ENCODE assay signal across 8 cellular contexts in the genomic region with DNA sequence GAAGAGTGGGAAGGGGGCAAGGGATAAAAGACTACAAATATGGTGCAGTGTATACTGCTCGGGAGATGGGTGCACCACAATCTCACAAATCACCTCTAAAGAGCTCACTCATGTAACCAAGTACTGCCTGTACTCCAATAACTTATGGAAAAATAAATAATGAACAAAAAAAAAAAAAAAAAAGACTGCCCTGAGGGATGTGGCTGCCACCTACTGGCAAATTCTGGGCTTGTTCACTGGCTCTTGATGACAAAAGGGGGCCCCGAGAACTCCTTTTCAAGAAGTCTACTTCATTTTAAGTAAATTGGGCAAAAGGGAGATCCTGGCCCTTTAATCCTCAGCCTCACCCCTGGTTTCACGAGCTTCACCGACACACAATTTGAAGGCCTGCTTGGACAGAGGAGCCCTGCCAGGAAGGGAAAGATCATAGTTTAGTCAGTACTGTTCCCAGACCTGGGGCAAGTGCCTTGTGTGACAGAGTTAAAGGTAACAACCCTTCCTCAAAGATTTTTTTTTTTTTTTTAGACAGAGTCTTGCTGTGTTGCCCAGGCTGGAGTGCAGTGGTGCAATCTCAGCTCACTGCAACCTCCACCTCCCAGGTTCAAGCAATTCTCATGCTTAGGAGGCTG. TPM values are rescaled to one million over a fixed set of nuclear protein-coding genes. Genes with fewer than 3 reads are reported as not detected.
DNase-seq lines count a peak whose midpoint lies in the region; ATAC-seq and TF ChIP-seq lines count a peak whose summit lies in the region.

No MANE protein-coding gene starts in this region.

- ATAC-seq in activated CD8-positive, alpha-beta T cell treated with anti-CD3 and anti-CD28 coated beads, Interleukin-2, amount 10 ng/mL, durations not matched to agents 7 days and 5 days = no peak
- ATAC-seq in right lobe of liver (peak; percentile 20 to 60 (median 42)), GM18505 (IDR thresholded peaks at IDR 0.05; ENCODE audit: unreplicated experiment) (no peak)

- TF ChIP-seq CTCF in HFFc6 (IDR thresholded peaks at IDR 0.05) (peak; percentile 78), right lobe of liver (IDR thresholded peaks at IDR 0.05) (peak; percentile 34 to 56 (median 50)), glutamatergic neuron (IDR thresholded peaks at IDR 0.05; ENCODE audit: partially characterized antibody, unreplicated experiment) (no peak)

- H3K27ac ChIP-seq in right lobe of liver = no peak overlapping the region

- H3K36me3 Mint-ChIP-seq in HFFc6 (ENCODE audit: low read depth) (peaks cover 22% of the 10 kb centered on the region), glutamatergic neuron (ENCODE audit: unreplicated experiment) (no peaks in the 10 kb centered on the region)
- H3K36me3 Mint-ChIP-seq in activated CD8-positive, alpha-beta T cell treated with anti-CD3 and anti-CD28 coated beads, Interleukin-2, amount 10 ng/mL, durations not matched to agents 7 days and 5 days (ENCODE audit: low read depth) = peaks cover 63% of the 10 kb centered on the region

- no peak overlapping the region; the same call in 1 of the 2 replicates for H3K27ac Mint-ChIP-seq in HFFc6
- H3K27ac Mint-ChIP-seq in activated CD8-positive, alpha-beta T cell treated with anti-CD3 and anti-CD28 coated beads, Interleukin-2, amount 10 ng/mL, durations not matched to agents 7 days and 5 days = no peak overlapping the region
- H3K27ac Mint-ChIP-seq in glutamatergic neuron (ENCODE audit: unreplicated experiment) = no peak overlapping the region

- POLR2A ChIA-PET in activated CD8-positive, alpha-beta T cell treated with anti-CD3 and anti-CD28 coated beads, Interleukin-2, amount 10 ng/mL, durations not matched to agents 7 days and 5 days (lab: Charles Lee) = no interaction called here

- 39% methylated on average over 3 of the region's 4 CpGs for WGBS in right lobe of liver (ENCODE audit: insufficient coverage, low coverage, low lambda C conversion rate, missing lambda C conversion rate)

- no peaks in the 10 kb centered on the region for H3K27me3 ChIP-seq in right lobe of liver

- H3K4me1 ChIP-seq in right lobe of liver = peaks cover 0 to 8% (median 4%) of the 10 kb centered on the region in 4 donors

- H3K4me3 ChIP-seq in right lobe of liver = no peak overlapping the region

- H3K9me3 ChIP-seq in right lobe of liver = no peaks in the 10 kb centered on the region

- TF ChIP-seq POLR2A in right lobe of liver (IDR thresholded peaks at IDR 0.05) (no peak), GM18505 (IDR thresholded peaks at IDR 0.05; ENCODE audit: borderline replicate concordance, extremely low read depth, insufficient read depth, insufficient read length) (no peak)

- intact Hi-C loops in right lobe of liver (cut with DNase I) = no loop called here

- DNase-seq in D341Med (ENCODE audit: low spot score) (peak; percentile 65), HFFc6 (peak; percentile 47), right lobe of liver (no peak), glutamatergic neuron (no peak), DMS153 (lab: John Stamatoyannopoulos, UW) (no peak), AG08396 (ENCODE audit: low spot score) (no peak)
- peak; percentile 39 for DNase-seq in activated CD8-positive, alpha-beta T cell treated with anti-CD3 and anti-CD28 coated beads, Interleukin-2, amount 10 ng/mL, durations not matched to agents 7 days and 5 days

- H3K9me3 Mint-ChIP-seq in HFFc6 (no peaks in the 10 kb centered on the region), glutamatergic neuron (ENCODE audit: unreplicated experiment) (peaks cover 8% of the 10 kb centered on the region)
- no peaks in the 10 kb centered on the region for H3K9me3 Mint-ChIP-seq in activated CD8-positive, alpha-beta T cell treated with anti-CD3 and anti-CD28 coated beads, Interleukin-2, amount 10 ng/mL, durations not matched to agents 7 days and 5 days (ENCODE audit: insufficient read depth)

- H3K4me1 Mint-ChIP-seq in HFFc6 (ENCODE audit: low read depth) (peaks cover 42% of the 10 kb centered on the region), glutamatergic neuron (ENCODE audit: low read depth, unreplicated experiment) (peaks cover 24% of the 10 kb centered on the region)
- H3K4me1 Mint-ChIP-seq in activated CD8-positive, alpha-beta T cell treated with anti-CD3 and anti-CD28 coated beads, Interleukin-2, amount 10 ng/mL, durations not matched to agents 7 days and 5 days (ENCODE audit: low read depth) = peaks cover 17% of the 10 kb centered on the region

- H3K36me3 ChIP-seq in right lobe of liver = peaks cover 0 to 40% (median 21%) of the 10 kb centered on the region in 4 donors

- H3K4me3 Mint-ChIP-seq in HFFc6 = no peak overlapping the region
- no peak overlapping the region for H3K4me3 Mint-ChIP-seq in activated CD8-positive, alpha-beta T cell treated with anti-CD3 and anti-CD28 coated beads, Interleukin-2, amount 10 ng/mL, durations not matched to agents 7 days and 5 days
- H3K4me3 Mint-ChIP-seq in glutamatergic neuron (ENCODE audit: unreplicated experiment) = no peak overlapping the region

- CTCF ChIA-PET in activated CD8-positive, alpha-beta T cell treated with anti-CD3 and anti-CD28 coated beads, Interleukin-2, amount 10 ng/mL, durations not matched to agents 7 days and 5 days (lab: Charles Lee) = interaction anchor here (0.7 to 3.7 kb wide), 11 partner anchors 9 to 178 kb away, joined by 3 to 12 read pairs (median 4); a partner anchor contains a TSS

- no peaks in the 10 kb centered on the region; the same call in none of the 2 replicates for H3K27me3 Mint-ChIP-seq in HFFc6 (ENCODE audit: insufficient read depth)
- no peaks in the 10 kb centered on the region for H3K27me3 Mint-ChIP-seq in activated CD8-positive, alpha-beta T cell treated with anti-CD3 and anti-CD28 coated beads, Interleukin-2, amount 10 ng/mL, durations not matched to agents 7 days and 5 days (ENCODE audit: low read depth)
- peaks cover 2% of the 10 kb centered on the region for H3K27me3 Mint-ChIP-seq in glutamatergic neuron (ENCODE audit: unreplicated experiment)

RNA-seq across cellular contexts. Expression of a gene that starts 26.1 kb away (rescaled TPM):
- 1 to 10 TPM in 1 of 6 experiments, under 1 TPM in 5; 0.21 to 1.1 (median 0.58) TPM for total RNA-seq in HFFc6 (2021; fragmentation: NEBNext Ultra II Directional; extraction: Animal tissue kit (Norgen Biotek cat#: 25700))
- 1 to 10 TPM; 7.5 to 9.9 TPM for total RNA-seq in activated CD8-positive, alpha-beta T cell treated with anti-CD3 and anti-CD28 coated beads, Interleukin-2, amount 10 ng/mL, durations not matched to agents 7 days and 5 days
- total RNA-seq in right lobe of liver (1 to 10 TPM in 5 of 6 experiments, under 1 TPM in 1; 0.98 to 4.5 (median 1.8) TPM), glutamatergic neuron (ENCODE audit: unreplicated experiment) (12.1 TPM)

RNA-seq across cellular contexts. Expression of a gene that starts 47.5 kb away (rescaled TPM):
- total RNA-seq in HFFc6 (2021; fragmentation: NEBNext Ultra II Directional; extraction: Animal tissue kit (Norgen Biotek cat#: 25700)) = 100 to 1,000 TPM; 112 to 127 (median 126) TPM
- 100 to 1,000 TPM; 194 to 208 TPM for total RNA-seq in activated CD8-positive, alpha-beta T cell treated with anti-CD3 and anti-CD28 coated beads, Interleukin-2, amount 10 ng/mL, durations not matched to agents 7 days and 5 days
- total RNA-seq in right lobe of liver (100 to 1,000 TPM; 157 to 228 (median 194) TPM), glutamatergic neuron (ENCODE audit: unreplicated experiment) (165 TPM)

Comparison
In these comparisons a context has a peak if more than half of its experiments do, and no peak if none do; other contexts are left out.
1. DNase-seq: peak in D341Med (single experiment), HFFc6 (single experiment) and activated CD8-positive, alpha-beta T cell treated with anti-CD3 and anti-CD28 coated beads, Interleukin-2, amount 10 ng/mL, durations not matched to agents 7 days and 5 days (single experiment); none in right lobe of liver (0 of 3), glutamatergic neuron (single experiment), DMS153 (single experiment) and AG08396 (single experiment).
2. ATAC-seq: peak in right lobe of liver (4 of 4); none in activated CD8-positive, alpha-beta T cell treated with anti-CD3 and anti-CD28 coated beads, Interleukin-2, amount 10 ng/mL, durations not matched to agents 7 days and 5 days (single experiment) and GM18505 (single experiment).